Comparison of ENCODE assay signal across 26 cellular contexts in genomic region chr3:107428051-107428858, GRCh38. TPM values are rescaled to one million over a fixed set of nuclear protein-coding genes. Genes with fewer than 3 reads are reported as not detected.
DNase-seq lines count a peak whose midpoint lies in the region; ATAC-seq and TF ChIP-seq lines count a peak whose summit lies in the region.
"Had no signal": no experiment of that assay in that cellular context is flagged by ENCODE, and none has a peak within 500 bp of the region (broad histone marks: within the 10 kb centered on the region; RNA-seq: fewer than 3 reads in every experiment).

No MANE protein-coding gene starts in this region.

- H3K9ac ChIP-seq in IMR-90 (ENCODE audit: low read depth, low read length): no peak overlapping the region
- no peak overlapping the region for H3K9ac ChIP-seq in rectal smooth muscle tissue (ENCODE audit: low read length)
- H3K9ac ChIP-seq: KMS-11 had no signal

- H2BK15ac ChIP-seq in IMR-90 (ENCODE audit: low read depth, low read length): no peak overlapping the region

- H4K91ac ChIP-seq in IMR-90 (ENCODE audit: insufficient read depth, low read depth, low read length): no peak overlapping the region

- H3K18ac ChIP-seq in IMR-90 (ENCODE audit: low read depth, low read length): no peak overlapping the region

- no peak for DNase-seq in IMR-90
- peak; percentile 42 to 68 for DNase-seq in SJCRH30
- DNase-seq in NCI-H524 treated with DMSO at 0.1 percent for 48 hours (lab: John Stamatoyannopoulos, UW): no peak
- DNase-seq in activated gamma-delta T cell treated with Interleukin-2 at 50 U/mL for 16 hours: no peak
- DNase-seq in NCI-H2107 treated with DMSO at 0.1 percent for 48 hours (lab: John Stamatoyannopoulos, UW; ENCODE audit: unreplicated experiment): no peak
- DNase-seq: activated naive CD4-positive, alpha-beta T cell treated with Interleukin-2 at 50 U/mL for 16 hours; activated T-cell treated with anti-CD3 and anti-CD28 coated beads, Interleukin-2, amount 50 U/mL, for 4 hours; effector CD4-positive, alpha-beta T cell; foreskin keratinocyte; NCI-H1048; NCI-H187; NCI-H2227 treated with DMSO at 0.1 percent for 48 hours; nephron progenitor cell; SIG-M5; T-cell had no signal

- no peak for TF ChIP-seq CTCF in IMR-90 (conservative IDR thresholded peaks at IDR 0.05; ENCODE audit: low read depth, low read length)

- no peak overlapping the region for H2BK120ac ChIP-seq in IMR-90 (ENCODE audit: low read depth, low read length)

- H3K56ac ChIP-seq in IMR-90 (ENCODE audit: extremely low read depth, insufficient read depth, low read length): 0 out of 2 replicates have a peak overlapping the region, but pooled peaks have one; percentile 3

- H3K14ac ChIP-seq in IMR-90 (replicated peaks; ENCODE audit: low read depth, low read length): no peak overlapping the region

- CTCF ChIA-PET in IMR-90 (lab: Yijun Ruan, JAX): interaction anchor here (0.6 to 5.2 kb wide), 5 partner anchors 25 to 193 kb away, joined by 4 to 56 read pairs (median 6); no protein-coding TSS in a partner anchor

- no peak overlapping the region for H4K8ac ChIP-seq in IMR-90 (ENCODE audit: low read depth in 2 of 2, low read length in 2 of 2)

- no peak for TF ChIP-seq RAD21 in IMR-90 (IDR thresholded peaks at IDR 0.05; ENCODE audit: low read length)

- H3K4ac ChIP-seq in IMR-90 (ENCODE audit: low read depth, low read length): no peak overlapping the region

- no peak overlapping the region for H3K23ac ChIP-seq in IMR-90 (ENCODE audit: low read depth, low read length)

- no peaks in the 10 kb centered on the region for H3K36me3 ChIP-seq in IMR-90 (ENCODE audit: control insufficient read depth, insufficient read depth, low read length)
- H3K36me3 ChIP-seq in SJCRH30: no peaks in the 10 kb centered on the region
- no peaks in the 10 kb centered on the region for H3K36me3 ChIP-seq in rectal smooth muscle tissue (ENCODE audit: control insufficient read depth, insufficient read depth, low read length)
- H3K36me3 ChIP-seq: HAP-1 had no signal

- no peak for ATAC-seq in IMR-90 (ENCODE audit: low read depth)
- ATAC-seq: activated T-cell treated with anti-CD3 and anti-CD28 coated beads, Interleukin-2, amount 50 U/mL, for 4 hours; foreskin keratinocyte; Panc1; T-cell had no signal

- no peak overlapping the region for H4K5ac ChIP-seq in IMR-90 (ENCODE audit: low read depth, low read length)

- in situ Hi-C loops in IMR-90 (cut with MboI; ENCODE audit: low sequenced_read_pairs): no loop called here

- no peaks in the 10 kb centered on the region for H4K20me1 ChIP-seq in IMR-90 (ENCODE audit: insufficient read depth, low read length)

- no peak overlapping the region for H2AFZ ChIP-seq in IMR-90 (replicated peaks; ENCODE audit: low read length, poor library complexity)

- H2BK5ac ChIP-seq in IMR-90 (ENCODE audit: low read depth, low read length, poor library complexity, severe bottlenecking): no peak overlapping the region

- BruUV-seq in IMR-90 (replicated peaks; lab: Mats Ljungman, UMichigan): no TSS peak

- H3K4me2 ChIP-seq in IMR-90 (ENCODE audit: low read depth, low read length): no peak overlapping the region
- H3K4me2 ChIP-seq: KMS-11 had no signal

- WGBS in IMR-90 (ENCODE audit: extremely low coverage in 2 of 2, insufficient read length in 1 of 2), 2 experiments: 33% methylated on average over 1 of the region's 4 CpGs; no CpG with 5 or more reads in 1 of the 2 experiments

- TF ChIP-seq POLR2A in IMR-90 (IDR thresholded peaks at IDR 0.05; ENCODE audit: low read depth, low read length): no peak

- no peaks in the 10 kb centered on the region for H3K9me1 ChIP-seq in IMR-90 (ENCODE audit: insufficient read depth, low read length)

- no peak overlapping the region for H2AK9ac ChIP-seq in IMR-90 (replicated peaks; ENCODE audit: low read depth, low read length, poor library complexity)

- no peak overlapping the region for H2BK20ac ChIP-seq in IMR-90 (ENCODE audit: low read depth, low read length)

- H3K9me3 ChIP-seq in IMR-90 (ENCODE audit: control insufficient read depth, insufficient read depth, low read length) (no peaks in the 10 kb centered on the region), SJCRH30 (replicated peaks) (no peaks in the 10 kb centered on the region)
- H3K9me3 ChIP-seq: HAP-1 had no signal

- no peaks in the 10 kb centered on the region for H3K27me3 ChIP-seq in IMR-90 (ENCODE audit: control insufficient read depth, insufficient read depth, low read length)
- no peaks in the 10 kb centered on the region for H3K27me3 ChIP-seq in SJCRH30
- no peaks in the 10 kb centered on the region for H3K27me3 ChIP-seq in layer of hippocampus (ENCODE audit: control insufficient read depth, insufficient read depth, low read length)
- no peaks in the 10 kb centered on the region for H3K27me3 ChIP-seq in rectal smooth muscle tissue (ENCODE audit: control insufficient read depth, insufficient read depth, low read length)
- H3K27me3 ChIP-seq: foreskin keratinocyte had no signal

- no peak overlapping the region for H2AK5ac ChIP-seq in IMR-90 (ENCODE audit: low read depth, low read length)

- intact Hi-C loops in IMR-90 (cut with micrococcal nuclease): no loop called here

- H3K4me1 ChIP-seq in IMR-90 (ENCODE audit: control insufficient read depth, insufficient read depth, low read length) (peaks cover 2% of the 10 kb centered on the region; the same call in 1 of the 2 replicates), SJCRH30 (peaks cover 10% of the 10 kb centered on the region), rectal smooth muscle tissue (ENCODE audit: control insufficient read depth, insufficient read depth, low read length) (peaks cover 4% of the 10 kb centered on the region)

- POLR2A ChIA-PET in IMR-90 (lab: Charles Lee; ENCODE audit: unreplicated experiment): no interaction called here

- dilution Hi-C loops in IMR-90 (cut with HindIII; ENCODE audit: low sequenced_read_pairs, unreplicated experiment): no loop called here

- H3K27ac ChIP-seq in IMR-90 (ENCODE audit: insufficient read depth, low read length): no peak overlapping the region
- peak overlapping the region; percentile 57; the same call in 1 of the 2 replicates for H3K27ac ChIP-seq in SJCRH30
- H3K27ac ChIP-seq in layer of hippocampus (ENCODE audit: low read depth, low read length): peak overlapping the region; percentile 95
- peak overlapping the region; percentile 96 for H3K27ac ChIP-seq in rectal smooth muscle tissue (ENCODE audit: low read depth, low read length)
- H3K27ac ChIP-seq: foreskin keratinocyte, KMS-11 had no signal

- H3K4me3 ChIP-seq in IMR-90 (ENCODE audit: insufficient read depth, low read depth, low read length) (no peak overlapping the region), SJCRH30 (no peak overlapping the region), rectal smooth muscle tissue (ENCODE audit: low read length) (no peak overlapping the region)
- H3K4me3 ChIP-seq: HAP-1, lung had no signal

- no peaks in the 10 kb centered on the region for H3K79me1 ChIP-seq in IMR-90 (ENCODE audit: low read depth in 1 of 2, low read length in 2 of 2)

TF ChIP-seq in IMR-90, 13 proteins besides CTCF, POLR2A, EP300 and RAD21:
- TF ChIP-seq MAZ (IDR thresholded peaks at IDR 0.05; ENCODE audit: borderline replicate concordance, low read depth, low read length) (no peak), CEBPB (IDR thresholded peaks at IDR 0.05; ENCODE audit: low read depth, low read length) (no peak), RCOR1 (IDR thresholded peaks at IDR 0.05; ENCODE audit: insufficient replicate concordance, low read length) (no peak), MAFK (IDR thresholded peaks at IDR 0.05; ENCODE audit: low read depth, low read length) (no peak), MXI1 (IDR thresholded peaks at IDR 0.05; ENCODE audit: borderline replicate concordance, low read depth, low read length) (no peak), SMC3 (IDR thresholded peaks at IDR 0.05; ENCODE audit: low read depth, low read length) (no peak), FOS (IDR thresholded peaks at IDR 0.05; ENCODE audit: low read depth, low read length) (no peak), NFE2L2 (IDR thresholded peaks at IDR 0.05; ENCODE audit: low read depth, low read length) (no peak), ELK1 (IDR thresholded peaks at IDR 0.05; ENCODE audit: borderline replicate concordance, low read depth, low read length) (no peak), BHLHE40 (IDR thresholded peaks at IDR 0.05; ENCODE audit: low read depth, low read length) (no peak), CHD1 (IDR thresholded peaks at IDR 0.05; ENCODE audit: low read depth, low read length) (no peak), RFX5 (IDR thresholded peaks at IDR 0.05; ENCODE audit: low read depth, low read length) (no peak)
- TF ChIP-seq, protein P1, sequence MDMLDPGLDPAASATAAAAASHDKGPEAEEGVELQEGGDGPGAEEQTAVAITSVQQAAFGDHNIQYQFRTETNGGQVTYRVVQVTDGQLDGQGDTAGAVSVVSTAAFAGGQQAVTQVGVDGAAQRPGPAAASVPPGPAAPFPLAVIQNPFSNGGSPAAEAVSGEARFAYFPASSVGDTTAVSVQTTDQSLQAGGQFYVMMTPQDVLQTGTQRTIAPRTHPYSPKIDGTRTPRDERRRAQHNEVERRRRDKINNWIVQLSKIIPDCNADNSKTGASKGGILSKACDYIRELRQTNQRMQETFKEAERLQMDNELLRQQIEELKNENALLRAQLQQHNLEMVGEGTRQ (IDR thresholded peaks at IDR 0.05; ENCODE audit: low read depth, low read length): no peak

RNA-seq across cellular contexts. Expression of gene CCDC54, which starts 51.0 kb away (rescaled TPM):
- total RNA-seq in IMR-90 (2012; rRNA removed): not detected in 2 replicates
- polyA plus RNA-seq in IMR-90 (2012; rRNA removed): not detected in 2 replicates
- not detected in 2 replicates for polyA plus RNA-seq in IMR-90 (2012; cell fraction: cytosol; rRNA removed)
- not detected in 2 replicates for polyA plus RNA-seq in IMR-90 (2012; cell fraction: nucleus; rRNA removed; ENCODE audit: low replicate concordance)
- not detected in 2 replicates for total RNA-seq in SJCRH30 (2014; rRNA removed; shearing (Covaris generic))
- total RNA-seq: activated CD8-positive, alpha-beta memory T cell treated with anti-CD3 and anti-CD28 coated beads for 36 hours; activated T-cell treated with anti-CD3 and anti-CD28 coated beads, Interleukin-2, amount 50 U/mL, for 4 hours; cardiac septum; foreskin keratinocyte; lung; progenitor cell of endocrine pancreas; subcutaneous adipose tissue; T-cell had no signal
- polyA plus RNA-seq: esophagus, foreskin keratinocyte, lung had no signal

Comparison
In these comparisons a context has a peak if more than half of its experiments do, and no peak if none do; other contexts are left out.
1. DNase-seq: peak in SJCRH30 (2 of 2); none in IMR-90 (single experiment), NCI-H524 treated with DMSO at 0.1 percent for 48 hours (single experiment), activated gamma-delta T cell treated with Interleukin-2 at 50 U/mL for 16 hours (single experiment) and NCI-H2107 treated with DMSO at 0.1 percent for 48 hours (single experiment).